26 cellular contexts compared by ENCODE assay signal in the genomic region with DNA sequence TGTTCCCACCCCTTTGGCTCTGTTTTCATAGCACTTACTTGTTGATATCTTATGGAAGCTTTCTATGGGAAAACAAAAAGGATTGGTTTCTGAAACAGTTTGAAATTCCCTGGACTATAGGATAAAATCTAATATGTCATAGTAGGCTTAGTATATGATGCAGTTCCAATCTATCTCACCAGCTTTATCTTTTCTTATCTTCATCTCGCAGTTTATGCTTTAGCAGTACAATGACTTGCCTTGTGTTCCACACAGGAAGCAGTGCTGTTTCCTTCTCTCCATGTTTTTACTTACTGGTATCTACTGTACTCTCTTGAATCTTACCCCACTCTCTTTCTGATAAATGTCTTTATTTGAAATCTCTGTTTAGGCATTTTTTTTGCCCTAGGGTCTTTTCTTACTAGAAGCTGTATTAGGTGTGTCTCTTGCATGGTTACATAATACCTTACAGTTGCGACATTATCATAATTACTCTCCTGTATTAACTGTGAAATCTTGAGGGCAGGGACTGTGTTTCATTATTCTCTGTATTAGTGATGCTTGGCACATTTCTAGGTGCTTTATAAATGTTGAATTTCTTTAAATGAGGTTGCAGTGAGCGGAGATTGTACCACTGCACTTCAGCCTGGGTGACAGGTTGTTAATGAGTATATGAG.
DNase-seq lines count a peak whose midpoint lies in the region; ATAC-seq and TF ChIP-seq lines count a peak whose summit lies in the region.
"Had no signal": no experiment of that assay in that cellular context is flagged by ENCODE, and none has a peak within 500 bp of the region (broad histone marks: within the 10 kb centered on the region; RNA-seq: fewer than 3 reads in every experiment).

No MANE protein-coding gene starts in this region.

- H3K4me3 Mint-ChIP-seq in endothelial cell (ENCODE audit: unreplicated experiment) (peak overlapping the region; percentile 13), mesothelial cell of epicardium (no peak overlapping the region)
- H3K4me3 Mint-ChIP-seq: activated CD8-positive, alpha-beta memory T cell treated with anti-CD3 and anti-CD28 coated beads, Interleukin-2, amount 10 ng/mL, durations not matched to agents 7 days and 5 days; activated naive CD8-positive, alpha-beta T cell treated with anti-CD3 and anti-CD28 coated beads, Interleukin-2, amount 50 U/mL, for 24 hours; B cell; CD8-positive, alpha-beta T cell; immature natural killer cell; stimulated activated naive CD8-positive, alpha-beta T cell treated with anti-CD3 and anti-CD28 coated beads, Interleukin-15, amount 100 ng/mL, for 72 hours; WTC11 had no signal

- H3K27ac Mint-ChIP-seq in endothelial cell (ENCODE audit: unreplicated experiment): peak overlapping the region; percentile 75
- H3K27ac Mint-ChIP-seq in mesothelial cell of epicardium: peak overlapping the region; percentile 63
- H3K27ac Mint-ChIP-seq: activated CD8-positive, alpha-beta memory T cell treated with anti-CD3 and anti-CD28 coated beads, Interleukin-2, amount 10 ng/mL, durations not matched to agents 7 days and 5 days; activated naive CD8-positive, alpha-beta T cell treated with anti-CD3 and anti-CD28 coated beads, Interleukin-2, amount 50 U/mL, for 24 hours; B cell; CD8-positive, alpha-beta T cell; immature natural killer cell; stimulated activated naive CD8-positive, alpha-beta T cell treated with anti-CD3 and anti-CD28 coated beads, Interleukin-15, amount 100 ng/mL, for 72 hours; WTC11 had no signal

- peaks cover 34% of the 10 kb centered on the region for H3K36me3 Mint-ChIP-seq in endothelial cell (ENCODE audit: low read depth, unreplicated experiment)
- H3K36me3 Mint-ChIP-seq in mesothelial cell of epicardium: peaks cover 21% of the 10 kb centered on the region

- ATAC-seq in HG03342 (IDR thresholded peaks at IDR 0.05; ENCODE audit: unreplicated experiment): no peak
- ATAC-seq in HG03135 (IDR thresholded peaks at IDR 0.05; ENCODE audit: unreplicated experiment): no peak
- ATAC-seq in GM21723 (IDR thresholded peaks at IDR 0.05; ENCODE audit: unreplicated experiment): no peak
- ATAC-seq: activated CD8-positive, alpha-beta memory T cell treated with anti-CD3 and anti-CD28 coated beads, Interleukin-2, amount 10 ng/mL, durations not matched to agents 7 days and 5 days; activated naive CD8-positive, alpha-beta T cell treated with anti-CD3 and anti-CD28 coated beads, Interleukin-2, amount 50 U/mL, for 24 hours; body of pancreas; CD8-positive, alpha-beta T cell; left lobe of liver; PC-3; Right ventricle myocardium inferior; stimulated activated naive CD8-positive, alpha-beta T cell treated with anti-CD3 and anti-CD28 coated beads, Interleukin-15, amount 100 ng/mL, for 72 hours; WTC11 had no signal

- in situ Hi-C loops in KBM-7 (cut with MboI; ENCODE audit: low pct_unique_long_range_greater_than_20kb, low sequenced_read_pairs): no loop called here

- DNase-seq in COLO829 (ENCODE audit: low spot score): peak; percentile 50
- peak; percentile 54 for DNase-seq in KBM-7
- no peak for DNase-seq in endothelial cell (ENCODE audit: low spot score)
- DNase-seq in mesothelial cell of epicardium (ENCODE audit: low spot score in 2 of 2, unreplicated experiment in 2 of 2): no peak
- no peak for DNase-seq in islet precursor cell
- DNase-seq: activated CD4-positive, alpha-beta T cell treated with anti-CD3 and anti-CD28 coated beads, Interleukin-2, amount 50 U/mL, for 1 hour; activated CD8-positive, alpha-beta memory T cell treated with anti-CD3 and anti-CD28 coated beads, Interleukin-2, amount 10 ng/mL, durations not matched to agents 7 days and 5 days; activated naive CD8-positive, alpha-beta T cell treated with anti-CD3 and anti-CD28 coated beads, Interleukin-2, amount 50 U/mL, for 24 hours; activated T-cell treated with anti-CD3 and anti-CD28 coated beads, Interleukin-2, amount 50 U/mL, for 48 hours; body of pancreas; CD8-positive, alpha-beta T cell; hippocampal formation; immature natural killer cell; naive B cell; NCI-H1105; NCI-H1930; PC-3; stimulated activated naive CD8-positive, alpha-beta T cell treated with anti-CD3 and anti-CD28 coated beads, Interleukin-15, amount 100 ng/mL, for 72 hours; SW 1271 had no signal

- TF ChIP-seq CTCF in endothelial cell (IDR thresholded peaks at IDR 0.05; ENCODE audit: unreplicated experiment) (no peak), mesothelial cell of epicardium (IDR thresholded peaks at IDR 0.05; ENCODE audit: unreplicated experiment) (no peak)

- peaks cover 21% of the 10 kb centered on the region for H3K4me1 Mint-ChIP-seq in endothelial cell (ENCODE audit: unreplicated experiment)
- H3K4me1 Mint-ChIP-seq in mesothelial cell of epicardium: peaks cover 13% of the 10 kb centered on the region
- H3K4me1 Mint-ChIP-seq: activated CD8-positive, alpha-beta memory T cell treated with anti-CD3 and anti-CD28 coated beads, Interleukin-2, amount 10 ng/mL, durations not matched to agents 7 days and 5 days; activated naive CD8-positive, alpha-beta T cell treated with anti-CD3 and anti-CD28 coated beads, Interleukin-2, amount 50 U/mL, for 24 hours; B cell; immature natural killer cell; WTC11 had no signal

- H3K27me3 Mint-ChIP-seq in endothelial cell (ENCODE audit: unreplicated experiment) (no peaks in the 10 kb centered on the region), mesothelial cell of epicardium (ENCODE audit: low read depth) (no peaks in the 10 kb centered on the region)
- H3K27me3 Mint-ChIP-seq: activated CD8-positive, alpha-beta memory T cell treated with anti-CD3 and anti-CD28 coated beads, Interleukin-2, amount 10 ng/mL, durations not matched to agents 7 days and 5 days; activated naive CD8-positive, alpha-beta T cell treated with anti-CD3 and anti-CD28 coated beads, Interleukin-2, amount 50 U/mL, for 24 hours; B cell; naive B cell; stimulated activated naive CD8-positive, alpha-beta T cell treated with anti-CD3 and anti-CD28 coated beads, Interleukin-15, amount 100 ng/mL, for 72 hours had no signal

- no peaks in the 10 kb centered on the region for H3K9me3 Mint-ChIP-seq in endothelial cell (ENCODE audit: unreplicated experiment)
- H3K9me3 Mint-ChIP-seq in mesothelial cell of epicardium: no peaks in the 10 kb centered on the region
- H3K9me3 Mint-ChIP-seq: activated naive CD8-positive, alpha-beta T cell treated with anti-CD3 and anti-CD28 coated beads, Interleukin-2, amount 50 U/mL, for 24 hours; CD8-positive, alpha-beta T cell; immature natural killer cell had no signal

Comparison
In these comparisons a context has a peak if more than half of its experiments do, and no peak if none do; other contexts are left out.
1. DNase-seq: peak in COLO829 (single experiment) and KBM-7 (single experiment); none in endothelial cell (single experiment), mesothelial cell of epicardium (0 of 2) and islet precursor cell (single experiment).